ENCODE assay signal across 8 cellular contexts in the genomic region with DNA sequence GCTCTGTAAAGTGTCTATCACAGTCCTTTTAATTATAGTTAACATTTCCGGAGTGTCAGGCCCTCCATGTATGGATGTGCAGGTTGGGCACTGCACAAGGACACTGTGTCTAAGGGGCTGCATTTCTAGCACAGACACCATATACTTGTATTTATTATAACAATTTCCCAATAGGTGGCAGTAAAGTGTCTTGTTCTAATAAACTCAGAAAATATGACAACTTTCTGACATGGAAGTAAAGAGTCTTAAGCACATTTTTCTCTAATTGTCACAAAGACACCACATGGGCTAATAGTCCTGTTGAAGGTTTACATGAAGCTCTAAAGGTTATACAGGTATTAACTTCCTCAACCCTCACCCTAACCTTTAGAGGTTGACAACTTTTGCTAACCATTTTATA.
DNase-seq lines count a peak whose midpoint lies in the region; ATAC-seq and TF ChIP-seq lines count a peak whose summit lies in the region.

No MANE protein-coding gene starts in this region.

- POLR2A ChIA-PET in AG04449 (lab: Yijun Ruan, JAX), result no interaction called here

- ATAC-seq in foreskin keratinocyte (no peak), HG02763 (IDR thresholded peaks at IDR 0.05; ENCODE audit: unreplicated experiment) (no peak)

- H3K36me3 ChIP-seq in SJCRH30, result no peaks in the 10 kb centered on the region; the same call in 1 of the 2 replicates

- CTCF ChIA-PET in AG04449 (lab: Yijun Ruan, JAX), result interaction anchor here (0.6 to 16.6 kb wide), 37 partner anchors 9 to 1136 kb away, joined by 3 to 276 read pairs (median 4); no protein-coding TSS in a partner anchor

- no peaks in the 10 kb centered on the region for H3K4me1 ChIP-seq in SJCRH30
- H3K4me1 ChIP-seq in foreskin keratinocyte, result no peaks in the 10 kb centered on the region

- no peaks in the 10 kb centered on the region for H3K9me3 ChIP-seq in SJCRH30 (replicated peaks)

- TF ChIP-seq CTCF in AG04449 (IDR thresholded peaks at IDR 0.05; ENCODE audit: insufficient read depth, low read length, missing control alignments), result peak; percentile 23
- peak; percentile 58 for TF ChIP-seq CTCF in foreskin keratinocyte (conservative IDR thresholded peaks at IDR 0.05)

- no peaks in the 10 kb centered on the region for H3K27me3 ChIP-seq in SJCRH30
- peaks cover 9% of the 10 kb centered on the region for H3K27me3 ChIP-seq in foreskin keratinocyte

- H3K27ac ChIP-seq in SJCRH30, result no peak overlapping the region
- H3K27ac ChIP-seq in foreskin keratinocyte, result no peak overlapping the region

- DNase-seq in AG04449 (ENCODE audit: low read depth, low spot score) (peak; percentile 7), H4 (ENCODE audit: low spot score) (peak; percentile 48), SJCRH30 (peak; percentile 7 to 64), foreskin keratinocyte (peak in 1 of 2 donors; percentile 1), NCI-H2029 (lab: John Stamatoyannopoulos, UW) (no peak), NCI-H2196 treated with DMSO at 0.1 percent for 48 hours (lab: John Stamatoyannopoulos, UW; ENCODE audit: unreplicated experiment) (no peak)
- DNase-seq in activated T-cell treated with anti-CD3 and anti-CD28 coated beads, Interleukin-2, amount 50 U/mL, for 1 hour, result no peak

- H3K4me3 ChIP-seq in AG04449 (ENCODE audit: low read depth, low read length) (no peak overlapping the region), SJCRH30 (no peak overlapping the region)

Comparison
In these comparisons a context has a peak if more than half of its experiments do, and no peak if none do; other contexts are left out.
1. DNase-seq: peak in AG04449 (single experiment), H4 (single experiment) and SJCRH30 (2 of 2); none in NCI-H2029 (single experiment), activated T-cell treated with anti-CD3 and anti-CD28 coated beads, Interleukin-2, amount 50 U/mL, for 1 hour (single experiment) and NCI-H2196 treated with DMSO at 0.1 percent for 48 hours (single experiment).